ENCODE assay signal across 10 cellular contexts in genomic region chrX:89871662-89872061, GRCh38. TPM values are rescaled to one million over a fixed set of nuclear protein-coding genes. Genes with fewer than 3 reads are reported as not detected.
A peak's percentile ranks its signal among the peaks of the same experiment; 100 is the strongest.
DNase-seq lines count a peak whose midpoint lies in the region; ATAC-seq and TF ChIP-seq lines count a peak whose summit lies in the region.
"Not testable (repeated sequence)": the region's sequence is repeated elsewhere in the genome, so short reads cannot be mapped to it uniquely, and the experiment has no call there.
"Had no signal": no experiment of that assay in that cellular context is flagged by ENCODE, and none has a peak within 500 bp of the region (broad histone marks: within the 10 kb centered on the region; RNA-seq: fewer than 3 reads in every experiment).

No MANE protein-coding gene starts in this region.

- H3K4me1 ChIP-seq in Loucy (ENCODE audit: insufficient read depth, low read length, poor library complexity, severe bottlenecking): not testable (repeated sequence)

- H3K9me3 ChIP-seq in Loucy (ENCODE audit: insufficient read depth, low read depth, low read length): not testable (repeated sequence)

- not testable (repeated sequence) for H3K4me3 Mint-ChIP-seq in activated T-cell treated with anti-CD3 and anti-CD28 coated beads, Interleukin-2, amount 50 U/mL, for 24 hours; neural crest cell

- DNase-seq in COLO829 (ENCODE audit: low spot score) (peak; percentile 0), NOMO-1 treated with DMSO at 0.1 percent for 48 hours (lab: John Stamatoyannopoulos, UW; ENCODE audit: unreplicated experiment) (peak; percentile 11), foreskin melanocyte (peak; percentile 21), neural crest cell (ENCODE audit: low read depth, low spot score) (peak; percentile 7)
- DNase-seq in activated T-cell treated with anti-CD3 and anti-CD28 coated beads, Interleukin-2, amount 50 U/mL, for 24 hours: peak; percentile 30

- not testable (repeated sequence) for H3K4me1 Mint-ChIP-seq in activated T-cell treated with anti-CD3 and anti-CD28 coated beads, Interleukin-2, amount 50 U/mL, for 24 hours (ENCODE audit: low read depth); neural crest cell

- H3K27me3 Mint-ChIP-seq in activated T-cell treated with anti-CD3 and anti-CD28 coated beads, Interleukin-2, amount 50 U/mL, for 24 hours; neural crest cell (ENCODE audit: low read depth): not testable (repeated sequence)

- H3K27me3 ChIP-seq in Loucy (ENCODE audit: insufficient read depth, low read length, poor library complexity, severe bottlenecking): not testable (repeated sequence)

- not testable (repeated sequence) for H3K36me3 Mint-ChIP-seq in activated T-cell treated with anti-CD3 and anti-CD28 coated beads, Interleukin-2, amount 50 U/mL, for 24 hours (ENCODE audit: low read depth); neural crest cell (ENCODE audit: low read depth)

- not testable (repeated sequence) for H4K20me1 ChIP-seq in Loucy (ENCODE audit: insufficient read depth, low read length, poor library complexity, severe bottlenecking)

- H3K36me3 ChIP-seq in Loucy (ENCODE audit: insufficient read depth, low read length): not testable (repeated sequence)

- H3K9me3 Mint-ChIP-seq in activated T-cell treated with anti-CD3 and anti-CD28 coated beads, Interleukin-2, amount 50 U/mL, for 24 hours; neural crest cell: not testable (repeated sequence)

- ATAC-seq in GM18907 (IDR thresholded peaks at IDR 0.05; ENCODE audit: unreplicated experiment) (peak; percentile 92), HG02852 (IDR thresholded peaks at IDR 0.05; ENCODE audit: unreplicated experiment) (peak; percentile 98)

- not testable (repeated sequence) for H3K4me3 ChIP-seq in Loucy (ENCODE audit: low read length, poor library complexity, severe bottlenecking)

- H3K4me2 ChIP-seq in Loucy (ENCODE audit: low read depth, low read length, poor library complexity, severe bottlenecking): not testable (repeated sequence)

- H3K9me2 ChIP-seq in Loucy (replicated peaks; ENCODE audit: low read depth, low read length): not testable (repeated sequence)

- H3K9ac ChIP-seq in Loucy (ENCODE audit: low read depth, low read length, poor library complexity, severe bottlenecking): not testable (repeated sequence)

- H2AFZ ChIP-seq in Loucy (ENCODE audit: low read length): not testable (repeated sequence)

- H3F3A ChIP-seq in Loucy (ENCODE audit: low read depth): not testable (repeated sequence)

- TF ChIP-seq CTCF in Loucy (conservative IDR thresholded peaks at IDR 0.05; ENCODE audit: low read length) (peak; percentile 34), neural crest cell (conservative IDR thresholded peaks at IDR 0.05) (peak; percentile 69)

- not testable (repeated sequence) for H3K79me2 ChIP-seq in Loucy (ENCODE audit: insufficient read depth, low read length)

- not testable (repeated sequence) for H3K27ac Mint-ChIP-seq in activated T-cell treated with anti-CD3 and anti-CD28 coated beads, Interleukin-2, amount 50 U/mL, for 24 hours; neural crest cell (ENCODE audit: unreplicated experiment)

RNA-seq across cellular contexts. Expression of gene TGIF2LX, which starts 50.0 kb away (rescaled TPM):
- not detected in 2 replicates for total RNA-seq in neural crest cell
- total RNA-seq: esophagus muscularis mucosa, skeletal muscle tissue had no signal
